Comparison of ENCODE assay signal across 25 cellular contexts in the genomic region with DNA sequence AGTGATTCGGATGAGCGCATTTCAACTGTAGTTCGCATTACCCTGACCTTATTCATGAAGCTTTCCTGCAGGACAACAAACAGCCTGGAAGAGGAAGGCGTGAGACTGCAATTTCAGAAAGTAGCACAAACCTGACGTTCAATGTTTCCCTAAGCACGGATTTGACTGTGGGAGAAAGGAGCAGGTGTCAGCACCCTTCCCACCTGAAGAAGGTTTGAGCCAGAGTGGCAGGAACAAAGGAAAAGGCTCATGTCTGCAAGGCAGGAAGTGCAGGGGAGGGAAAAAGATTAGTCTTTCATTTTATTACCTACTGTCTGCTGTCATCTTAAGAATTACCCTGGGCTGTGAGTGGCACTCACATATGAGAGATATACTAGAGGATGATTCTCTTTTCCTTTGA.
"Had no signal": no experiment of that assay in that cellular context is flagged by ENCODE, and none has a peak within 500 bp of the region (broad histone marks: within the 10 kb centered on the region; RNA-seq: fewer than 3 reads in every experiment).

No MANE protein-coding gene starts in this region.

- H3K9me2 ChIP-seq: SK-N-SH had no signal

- FAIRE-seq: bronchial epithelial cell had no signal

- H3K9me3 ChIP-seq: ascending aorta, body of pancreas, SJCRH30, SK-N-SH had no signal

- H3K4me3 ChIP-seq: ascending aorta, body of pancreas, SJCRH30 had no signal

- H3K27ac ChIP-seq: ascending aorta, body of pancreas, RWPE1, SJCRH30, VCaP had no signal

- H3K36me3 ChIP-seq: ascending aorta, SJCRH30 had no signal

- DNase-seq: activated CD4-positive, alpha-beta T cell treated with anti-CD3 and anti-CD28 coated beads for 36 hours; activated CD8-positive, alpha-beta memory T cell treated with anti-CD3 and anti-CD28 coated beads, Interleukin-2, amount 50 U/mL, for 48 hours; activated CD8-positive, alpha-beta T cell treated with anti-CD3 and anti-CD28 coated beads, Interleukin-2, amount 10 ng/mL, durations not matched to agents 7 days and 5 days; activated effector memory CD4-positive, alpha-beta T cell treated with anti-CD3 and anti-CD28 coated beads, Interleukin-2, amount 50 U/mL, for 16 hours; activated naive CD4-positive, alpha-beta T cell treated with Interleukin-2 at 50 U/mL for 16 hours; activated naive CD8-positive, alpha-beta T cell treated with anti-CD3 and anti-CD28 coated beads, Interleukin-2, amount 50 U/mL, for 24 hours; activated T-cell treated with anti-CD3 and anti-CD28 coated beads, Interleukin-2, amount 50 U/mL, for 1 hour; amniotic stem cell; body of pancreas; KG1; NCI-H1092; NCI-H1436 treated with DMSO at 0.1 percent for 48 hours; NCI-H2081 treated with DMSO at 0.1 percent for 48 hours; NCI-H446; NCI-H526 treated with DMSO at 0.1 percent for 48 hours; Right ventricle myocardium superior; SJCRH30; SK-N-SH; T-helper 1 cell had no signal

- H3K4me2 ChIP-seq: SK-N-SH had no signal

- H3K4me1 ChIP-seq: body of pancreas, SJCRH30 had no signal

- H3K9ac ChIP-seq: SK-N-SH had no signal

- H3K27me3 ChIP-seq: ascending aorta, body of pancreas, SJCRH30 had no signal

- ATAC-seq: activated CD4-positive, alpha-beta T cell treated with anti-CD3 and anti-CD28 coated beads for 36 hours; activated CD8-positive, alpha-beta T cell treated with anti-CD3 and anti-CD28 coated beads, Interleukin-2, amount 10 ng/mL, durations not matched to agents 7 days and 5 days; activated naive CD4-positive, alpha-beta T cell treated with anti-CD3 and anti-CD28 coated beads, Interleukin-2, amount 50 U/mL, for 72 hours; activated naive CD8-positive, alpha-beta T cell treated with anti-CD3 and anti-CD28 coated beads, Interleukin-2, amount 50 U/mL, for 24 hours; body of pancreas; Panc1 had no signal
